12 cellular contexts compared by ENCODE assay signal in genomic region chr11:12243511-12243910, GRCh38.
DNase-seq lines count a peak whose midpoint lies in the region; ATAC-seq, FAIRE-seq and TF ChIP-seq lines count a peak whose summit lies in the region.
"Had no signal": no experiment of that assay in that cellular context is flagged by ENCODE, and none has a peak within 500 bp of the region (broad histone marks: within the 10 kb centered on the region; RNA-seq: fewer than 3 reads in every experiment).

No MANE protein-coding gene starts in this region.

- no peak overlapping the region for H2AK5ac ChIP-seq in H1 (ENCODE audit: low read depth, low read length)

- no peak for FAIRE-seq in H1 (lab: Jason Lieb, UNC)

- H4K20me1 ChIP-seq in H1 (replicated peaks in 1 of 2; ENCODE audit: control insufficient read depth in 1 of 2, insufficient read depth in 2 of 2, low read length in 2 of 2): no peaks in the 10 kb centered on the region

- no peak overlapping the region for H3K14ac ChIP-seq in H1 (ENCODE audit: insufficient read length)

- no peak overlapping the region for H3K56ac ChIP-seq in H1 (replicated peaks; ENCODE audit: insufficient read length, low read depth, low read length)

- H3K79me2 ChIP-seq in H1 (ENCODE audit: control insufficient read depth in 1 of 2, insufficient read depth in 2 of 2, low read length in 2 of 2): no peaks in the 10 kb centered on the region

- no peak for ATAC-seq in right cardiac atrium
- no peak for ATAC-seq in GM18520 (IDR thresholded peaks at IDR 0.05; ENCODE audit: unreplicated experiment)
- ATAC-seq: activated CD8-positive, alpha-beta memory T cell treated with anti-CD3 and anti-CD28 coated beads, Interleukin-2, amount 10 ng/mL, durations not matched to agents 7 days and 5 days; upper lobe of right lung had no signal

- H3K27ac ChIP-seq in right cardiac atrium (ENCODE audit: low read length) (peak overlapping the region; percentile 28), right atrium auricular region (peak overlapping the region in 1 of 2 donors; percentile 12), H1 (ENCODE audit: low read depth, low read length) (no peak overlapping the region)
- H3K27ac ChIP-seq: upper lobe of right lung had no signal

- H3K4ac ChIP-seq in H1 (replicated peaks; ENCODE audit: insufficient read length, low read depth, low read length): no peak overlapping the region

- no peak overlapping the region for H4K91ac ChIP-seq in H1 (replicated peaks; ENCODE audit: insufficient read length, low read length)

- POLR2A ChIA-PET in H1 (lab: Charles Lee; ENCODE audit: partially characterized antibody): interaction anchor here (1.5 kb wide), 1 partner anchor 9 kb away, joined by 6 read pairs; no protein-coding TSS in a partner anchor

- no peak for DNase-seq in right cardiac atrium
- no peak for DNase-seq in right atrium auricular region (ENCODE audit: low spot score)
- peak; percentile 92 for DNase-seq in NCI-H524 treated with DMSO at 0.1 percent for 48 hours (lab: John Stamatoyannopoulos, UW)
- no peak for DNase-seq in H1 (ENCODE audit: low read depth in 1 of 2, low spot score in 2 of 2)
- DNase-seq in GM19238 (ENCODE audit: insufficient read length, low spot score): no peak
- no peak for DNase-seq in activated CD8-positive, alpha-beta memory T cell treated with anti-CD3 and anti-CD28 coated beads for 24 hours
- DNase-seq in SW480 (ENCODE audit: low spot score): no peak
- DNase-seq: activated CD8-positive, alpha-beta memory T cell treated with anti-CD3 and anti-CD28 coated beads, Interleukin-2, amount 10 ng/mL, durations not matched to agents 7 days and 5 days; GOT3; IMR-90; upper lobe of right lung had no signal

- peaks cover 24% of the 10 kb centered on the region for H3K4me1 ChIP-seq in right cardiac atrium (ENCODE audit: control insufficient read depth, insufficient read depth, low read length)
- H3K4me1 ChIP-seq in right atrium auricular region: peaks cover 0 to 53% of the 10 kb centered on the region in 2 donors
- H3K4me1 ChIP-seq in H1 (replicated peaks in 1 of 4; ENCODE audit: control insufficient read depth in 3 of 4, insufficient read depth in 4 of 4, low read length in 3 of 4): peaks cover 2 to 20% (median 8%) of the 10 kb centered on the region in 4 experiments; a peak in 6 of 7 replicates

- H3K27me3 ChIP-seq in right cardiac atrium (ENCODE audit: control insufficient read depth, insufficient read depth) (no peaks in the 10 kb centered on the region), right atrium auricular region (no peaks in the 10 kb centered on the region), H1 (replicated peaks in 1 of 4; ENCODE audit: control insufficient read depth in 3 of 4, extremely low read depth in 1 of 4, insufficient read depth in 3 of 4, low read length in 3 of 4) (no peaks in the 10 kb centered on the region)
- H3K27me3 ChIP-seq: upper lobe of right lung had no signal

- TF ChIP-seq CTCF in right atrium auricular region (IDR thresholded peaks at IDR 0.05): no peak
- no peak for TF ChIP-seq CTCF in H1 (IDR thresholded peaks at IDR 0.05; ENCODE audit: control extremely low read depth in 1 of 3, insufficient read depth in 1 of 3, low read depth in 1 of 3, low read length in 3 of 3)

- CTCF ChIA-PET in H1 (lab: Charles Lee; ENCODE audit: partially characterized antibody): interaction anchor here (1.2 to 1.3 kb wide), 2 partner anchors 9 to 10 kb away, joined by 3 read pairs; no protein-coding TSS in a partner anchor

- no peak for TF ChIP-seq RAD21 in H1 (IDR thresholded peaks at IDR 0.05 in 1 of 2, conservative IDR thresholded peaks at IDR 0.05 in 1 of 2; ENCODE audit: low read depth in 2 of 2, low read length in 2 of 2)

- H2BK20ac ChIP-seq in H1 (ENCODE audit: low read length): no peak overlapping the region; the same call in 1 of the 2 replicates

- no peak overlapping the region for H2AFZ ChIP-seq in H1 (ENCODE audit: low read length)

- TF ChIP-seq EP300 in H1 (IDR thresholded peaks at IDR 0.05; ENCODE audit: borderline replicate concordance in 1 of 2, low read depth in 2 of 2, low read length in 2 of 2): no peak

- H3K4me3 ChIP-seq in right cardiac atrium (ENCODE audit: low read length) (no peak overlapping the region), right atrium auricular region (no peak overlapping the region), H1 (ENCODE audit: extremely low read depth in 1 of 4, insufficient read depth in 2 of 4, low read depth in 3 of 4, low read length in 4 of 4) (no peak overlapping the region)
- H3K4me3 ChIP-seq: upper lobe of right lung had no signal

- 0 out of 2 replicates have a peak overlapping the region, but pooled peaks have one; percentile 10 for H2BK5ac ChIP-seq in H1 (ENCODE audit: low read depth, low read length)

- intact Hi-C loops in right cardiac atrium (cut with DNase I): loop anchor here in 1 of 4 donors (10.0 kb wide), 2 partner anchors 129 to 189 kb away; partner anchors contain the start of gene MICAL2

- no peak overlapping the region for H2BK12ac ChIP-seq in H1 (ENCODE audit: low read depth, low read length)

- H2BK15ac ChIP-seq in H1 (ENCODE audit: low read length): peak overlapping the region; percentile 8; the same call in 1 of the 2 replicates

- no peaks in the 10 kb centered on the region for H3K9me3 ChIP-seq in right cardiac atrium (ENCODE audit: control insufficient read depth, low read length)
- H3K9me3 ChIP-seq in right atrium auricular region: no peaks in the 10 kb centered on the region
- H3K9me3 ChIP-seq in H1 (ENCODE audit: insufficient read depth in 2 of 2, low read depth in 1 of 2, low read length in 1 of 2): no peaks in the 10 kb centered on the region
- H3K9me3 ChIP-seq: upper lobe of right lung had no signal

- no peak overlapping the region for H4K5ac ChIP-seq in H1 (ENCODE audit: insufficient read length, low read depth, low read length)

- no peak overlapping the region for H3K9ac ChIP-seq in H1 (replicated peaks in 1 of 4; ENCODE audit: extremely low read depth in 1 of 4, low read depth in 3 of 4, low read length in 3 of 4)

- no peak for TF ChIP-seq POLR2A in H1 (IDR thresholded peaks at IDR 0.05; ENCODE audit: control extremely low read depth in 1 of 2, low read depth in 2 of 2, low read length in 2 of 2)

- WGBS in right cardiac atrium: 53% methylated on average over 6 of the region's 6 CpGs
- WGBS in H1 (ENCODE audit: extremely low coverage in 1 of 2, insufficient coverage in 1 of 2, insufficient read length in 1 of 2, insufficient replicate concordance in 2 of 2, low coverage in 1 of 2, low lambda C conversion rate in 2 of 2, missing lambda C conversion rate in 1 of 2), 2 experiments: 87% methylated on average over 6 of the region's 6 CpGs; no CpG with 5 or more reads in 1 of the 2 experiments

- H4K8ac ChIP-seq in H1 (ENCODE audit: extremely low read depth, insufficient read depth, low read length): no peak overlapping the region

- H3K18ac ChIP-seq in H1 (ENCODE audit: extremely low read depth, low read length): peak overlapping the region; percentile 5; the same call in 1 of the 2 replicates

- no peak overlapping the region for H3K4me2 ChIP-seq in H1 (ENCODE audit: insufficient read depth in 1 of 2, low read depth in 2 of 2, low read length in 2 of 2)

- no peaks in the 10 kb centered on the region for H3K23me2 ChIP-seq in H1 (ENCODE audit: low read depth, low read length)

- H2BK120ac ChIP-seq in H1 (replicated peaks; ENCODE audit: low read depth, low read length): no peak overlapping the region

- no peak overlapping the region for H3K23ac ChIP-seq in H1 (ENCODE audit: insufficient read length)

- no peaks in the 10 kb centered on the region for H3K79me1 ChIP-seq in H1 (ENCODE audit: low read depth, low read length)

- H3K36me3 ChIP-seq in right atrium auricular region: peaks cover 71% of the 10 kb centered on the region
- H3K36me3 ChIP-seq in H1 (ENCODE audit: control insufficient read depth in 2 of 4, insufficient read depth in 4 of 4, low read length in 3 of 4): no peaks in the 10 kb centered on the region

TF ChIP-seq in H1, 55 proteins besides CTCF, POLR2A, EP300 and RAD21:
- TF ChIP-seq CBX5 (IDR thresholded peaks at IDR 0.05; ENCODE audit: low read depth, low read length) (no peak), CREB1 (IDR thresholded peaks at IDR 0.05) (no peak), SP4 (IDR thresholded peaks at IDR 0.05; ENCODE audit: low read length) (no peak), ASH2L (IDR thresholded peaks at IDR 0.05; ENCODE audit: low read length) (no peak), TEAD4 (IDR thresholded peaks at IDR 0.05; ENCODE audit: low read depth, low read length) (no peak)
